ENCODE assay signal across 8 cellular contexts in the genomic region with DNA sequence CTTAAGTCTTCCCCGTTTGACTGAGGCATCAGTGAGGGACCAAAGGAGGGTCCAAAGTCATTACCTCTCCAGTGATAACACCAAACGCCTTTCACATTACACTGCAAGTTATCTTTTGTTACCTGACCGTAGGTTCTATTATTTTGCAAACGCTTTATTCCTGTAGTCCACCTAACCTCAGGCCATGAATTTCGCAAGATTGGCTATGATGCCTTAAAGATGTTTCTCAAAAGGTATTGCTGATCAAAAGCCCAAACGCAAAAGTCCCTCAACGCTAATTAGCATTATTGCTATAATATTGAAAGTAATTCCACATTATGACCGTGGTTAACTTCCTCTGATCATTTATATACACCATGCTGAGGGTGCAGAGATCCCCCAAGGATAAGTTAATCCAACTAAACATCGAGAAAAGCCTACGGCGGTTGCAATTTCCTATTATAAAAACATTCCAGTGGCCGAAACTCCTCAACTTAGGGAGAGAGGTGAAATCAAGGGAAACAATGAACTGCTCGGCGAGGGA. TPM values are rescaled to one million over a fixed set of nuclear protein-coding genes. Genes with fewer than 3 reads are reported as not detected.
DNase-seq lines count a peak whose midpoint lies in the region; ATAC-seq and TF ChIP-seq lines count a peak whose summit lies in the region.

No MANE protein-coding gene starts in this region.

- no peak for TF ChIP-seq EP300 in Ishikawa (IDR thresholded peaks at IDR 0.05; ENCODE audit: borderline replicate concordance)

- peak overlapping the region; percentile 70 for H3K9ac ChIP-seq in mucosa of stomach (ENCODE audit: low read length)

- POLR2A ChIA-PET in MCF 10A (lab: Yijun Ruan, JAX), result interaction anchor here (0.6 to 1.9 kb wide), 5 partner anchors 10 to 251 kb away, joined by 3 to 4 read pairs (median 3); partner anchors contain the start of gene RUFY2

- H3K36me3 ChIP-seq in mucosa of stomach (ENCODE audit: control insufficient read depth, insufficient read depth, low read length), result no peaks in the 10 kb centered on the region

- intact Hi-C loops in MCF 10A (cut with micrococcal nuclease), result loop anchor here (2.0 kb wide), 2 partner anchors 250 to 426 kb away; partner anchors contain the start of gene CCAR1

- TF ChIP-seq RAD21 in Ishikawa (IDR thresholded peaks at IDR 0.05; ENCODE audit: low read depth), result no peak

- H3K9me3 ChIP-seq in mucosa of stomach (ENCODE audit: control insufficient read depth, low read length), result no peaks in the 10 kb centered on the region

- no peak overlapping the region for H3K27ac Mint-ChIP-seq in MCF 10A (ENCODE audit: low read depth, unreplicated experiment)

- peak overlapping the region; percentile 86 for H3K4me3 ChIP-seq in GM12864 (ENCODE audit: low read depth, low read length)
- peak overlapping the region; percentile 73 for H3K4me3 ChIP-seq in mucosa of stomach (ENCODE audit: low read length)

- H3K9me3 Mint-ChIP-seq in MCF 10A (ENCODE audit: unreplicated experiment), result no peaks in the 10 kb centered on the region

- TF ChIP-seq CTCF in GM12864 (IDR thresholded peaks at IDR 0.05; ENCODE audit: low read depth, low read length, missing control alignments), result no peak
- no peak for TF ChIP-seq CTCF in MCF 10A (IDR thresholded peaks at IDR 0.05; ENCODE audit: unreplicated experiment)

- ATAC-seq in GM18873 (IDR thresholded peaks at IDR 0.05; ENCODE audit: low FRiP score, unreplicated experiment) (no peak), HG03565 (IDR thresholded peaks at IDR 0.05; ENCODE audit: unreplicated experiment) (no peak), GM18870 (IDR thresholded peaks at IDR 0.05; ENCODE audit: unreplicated experiment) (no peak)

- CTCF ChIA-PET in MCF 10A (lab: Yijun Ruan, JAX), result no interaction called here

- H3K4me1 ChIP-seq in mucosa of stomach (ENCODE audit: control insufficient read depth, insufficient read depth, low read length), result peaks cover 4% of the 10 kb centered on the region

- BruUV-seq in MCF 10A (replicated peaks; lab: Mats Ljungman, UMichigan), result TSS peak; percentile 46

- H3K4me3 Mint-ChIP-seq in MCF 10A (ENCODE audit: unreplicated experiment), result peak overlapping the region; percentile 91

- peaks cover 21% of the 10 kb centered on the region for H3K36me3 Mint-ChIP-seq in MCF 10A (ENCODE audit: insufficient read depth, unreplicated experiment)

- no peaks in the 10 kb centered on the region for H3K27me3 Mint-ChIP-seq in MCF 10A (ENCODE audit: insufficient read depth, unreplicated experiment)

- no peaks in the 10 kb centered on the region for H3K27me3 ChIP-seq in mucosa of stomach (ENCODE audit: control insufficient read depth, insufficient read depth, low read length)

- H3K4me1 Mint-ChIP-seq in MCF 10A (ENCODE audit: insufficient read depth, unreplicated experiment), result peaks cover 9% of the 10 kb centered on the region

- DNase-seq in GM12864 (ENCODE audit: low read depth) (no peak), MCF 10A (ENCODE audit: unreplicated experiment) (peak; percentile 51), DMS153 (lab: John Stamatoyannopoulos, UW) (no peak)

TF ChIP-seq in Ishikawa, 13 proteins besides CTCF, POLR2A, EP300 and RAD21:
- TF ChIP-seq CEBPB (IDR thresholded peaks at IDR 0.05), result peak; percentile 55; the same call in 1 of the 2 replicates
- TF ChIP-seq, protein P1, sequence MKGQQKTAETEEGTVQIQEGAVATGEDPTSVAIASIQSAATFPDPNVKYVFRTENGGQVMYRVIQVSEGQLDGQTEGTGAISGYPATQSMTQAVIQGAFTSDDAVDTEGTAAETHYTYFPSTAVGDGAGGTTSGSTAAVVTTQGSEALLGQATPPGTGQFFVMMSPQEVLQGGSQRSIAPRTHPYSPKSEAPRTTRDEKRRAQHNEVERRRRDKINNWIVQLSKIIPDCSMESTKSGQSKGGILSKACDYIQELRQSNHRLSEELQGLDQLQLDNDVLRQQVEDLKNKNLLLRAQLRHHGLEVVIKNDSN (IDR thresholded peaks at IDR 0.05), result no peak

RNA-seq across cellular contexts. Expression of gene DNA2, which starts 0.6 kb away (rescaled TPM):
- total RNA-seq in MCF 10A (2022), result 2.6 and 6.9 TPM in 2 replicates

RNA-seq across cellular contexts. Expression of gene SLC25A16, which starts 56.2 kb away (rescaled TPM):
- total RNA-seq in MCF 10A (2022), result 18.3 and 20.0 TPM in 2 replicates
